ENCODE assay signal across 16 cellular contexts in the genomic region with DNA sequence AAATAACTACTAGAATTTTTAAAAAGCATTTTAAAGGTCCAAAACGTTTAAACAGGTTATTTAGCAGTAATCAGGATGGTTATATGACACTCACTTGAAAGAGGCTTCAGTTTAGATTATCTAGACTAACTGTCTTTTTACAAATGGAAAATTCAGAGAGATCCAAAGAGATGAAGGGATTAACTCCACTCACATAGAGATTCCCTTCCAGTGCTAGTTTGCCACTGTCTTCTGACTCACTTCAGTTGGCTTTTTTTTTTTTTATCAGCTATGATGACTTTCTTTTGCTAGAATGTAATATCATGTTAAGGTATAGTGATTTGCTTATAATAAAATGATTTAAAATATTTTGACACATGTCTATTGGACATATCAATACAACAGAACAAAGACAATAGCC.
"Had no signal": no experiment of that assay in that cellular context is flagged by ENCODE, and none has a peak within 500 bp of the region (broad histone marks: within the 10 kb centered on the region; RNA-seq: fewer than 3 reads in every experiment).

No MANE protein-coding gene starts in this region.

- H3K27ac ChIP-seq: neutrophil had no signal

- H3K4me3 Mint-ChIP-seq: brain; endodermal cell; naive thymus-derived CD8-positive, alpha-beta T cell; stimulated activated memory B cell treated with anti-CD40 and anti-IgM and Interleukin-4, amounts not matched to agents 10 μg/mL and 1 μg/mL and 100 μg/mL, for 72 hours had no signal

- H3K9me3 ChIP-seq: mucosa of descending colon, neutrophil had no signal

- H3K4me1 Mint-ChIP-seq: stimulated activated memory B cell treated with anti-CD40 and anti-IgM and Interleukin-4, amounts not matched to agents 10 μg/mL and 1 μg/mL and 100 μg/mL, for 72 hours had no signal

- H3K27me3 Mint-ChIP-seq: brain; naive thymus-derived CD8-positive, alpha-beta T cell; progenitor cell of endocrine pancreas; stimulated activated memory B cell treated with anti-CD40 and anti-IgM and Interleukin-4, amounts not matched to agents 10 μg/mL and 1 μg/mL and 100 μg/mL, for 72 hours had no signal

- H3K27ac Mint-ChIP-seq: endodermal cell; naive thymus-derived CD8-positive, alpha-beta T cell; progenitor cell of endocrine pancreas; stimulated activated memory B cell treated with anti-CD40 and anti-IgM and Interleukin-4, amounts not matched to agents 10 μg/mL and 1 μg/mL and 100 μg/mL, for 72 hours had no signal

- H3K4me3 ChIP-seq: mucosa of descending colon had no signal

- H3K9me3 Mint-ChIP-seq: brain; endodermal cell; naive thymus-derived CD8-positive, alpha-beta T cell; stimulated activated memory B cell treated with anti-CD40 and anti-IgM and Interleukin-4, amounts not matched to agents 10 μg/mL and 1 μg/mL and 100 μg/mL, for 72 hours had no signal

- DNase-seq: activated CD4-positive, alpha-beta T cell treated with anti-CD3 and anti-CD28 coated beads, Interleukin-2, amount 50 U/mL, for 1 hour; activated CD4-positive, CD25-positive, alpha-beta regulatory T cell; activated naive CD4-positive, alpha-beta T cell treated with anti-CD3 and anti-CD28 coated beads, Interleukin-2, amount 50 U/mL, for 16 hours; amniotic stem cell; cerebellar nuclear complex; endodermal cell; hypothalamus; left colon; mucosa of descending colon; naive thymus-derived CD8-positive, alpha-beta T cell; right cardiac atrium; T-helper 2 cell had no signal

- ATAC-seq: naive thymus-derived CD8-positive, alpha-beta T cell; stimulated activated memory B cell treated with anti-CD40 and anti-IgM and Interleukin-4, amounts not matched to agents 10 μg/mL and 1 μg/mL and 100 μg/mL, for 72 hours had no signal

- H3K27me3 ChIP-seq: neutrophil had no signal
